ENCODE assay signal across 9 cellular contexts in genomic region chr1:26274801-26275425, GRCh38. TPM values are rescaled to one million over a fixed set of nuclear protein-coding genes. Genes with fewer than 3 reads are reported as not detected.
DNase-seq lines count a peak whose midpoint lies in the region; ATAC-seq, FAIRE-seq and TF ChIP-seq lines count a peak whose summit lies in the region.
"Had no signal": no experiment of that assay in that cellular context is flagged by ENCODE, and none has a peak within 500 bp of the region (broad histone marks: within the 10 kb centered on the region; RNA-seq: fewer than 3 reads in every experiment).

No MANE protein-coding gene starts in this region.

- DNase-seq in GM12865 (ENCODE audit: low read depth) (peak; percentile 24), PC-3 (peak; percentile 19), bronchial epithelial cell (ENCODE audit: low read depth) (peak; percentile 90), osteocyte (ENCODE audit: extremely low spot score, unreplicated experiment) (no peak)
- DNase-seq in stimulated activated CD4-positive, alpha-beta T cell treated with anti-CD3 and anti-CD28 coated beads, Interleukin-4, amount 100 ng/mL, for 1 hour, result no peak

- peak overlapping the region; percentile 70 for H3K27ac Mint-ChIP-seq in osteocyte (ENCODE audit: unreplicated experiment)

- TF ChIP-seq CTCF in GM12865 (IDR thresholded peaks at IDR 0.05; ENCODE audit: insufficient read depth, low read depth, low read length, missing control alignments) (no peak), PC-3 (conservative IDR thresholded peaks at IDR 0.05; ENCODE audit: low read depth, low read length) (no peak), bronchial epithelial cell (IDR thresholded peaks at IDR 0.05; ENCODE audit: insufficient read depth, low read length, severe bottlenecking) (no peak), osteocyte (IDR thresholded peaks at IDR 0.05) (no peak)

- no peaks in the 10 kb centered on the region for H3K27me3 Mint-ChIP-seq in osteocyte (ENCODE audit: unreplicated experiment)

- FAIRE-seq in bronchial epithelial cell (lab: Jason Lieb, UNC), result no peak

- H3K9me2 ChIP-seq in PC-3 (replicated peaks; ENCODE audit: low read length), result no peaks in the 10 kb centered on the region

- POLR2A ChIA-PET in PC-3 (lab: Charles Lee; ENCODE audit: unreplicated experiment), result no interaction called here

- peak overlapping the region; percentile 99 for H3K27ac ChIP-seq in PC-3 (ENCODE audit: low read length)

- no peaks in the 10 kb centered on the region for H4K20me1 ChIP-seq in PC-3 (ENCODE audit: low read length)

- no peaks in the 10 kb centered on the region for H3K9me3 ChIP-seq in PC-3 (ENCODE audit: low read length)

- BruUV-seq in PC-3 (replicated peaks; lab: Mats Ljungman, UMichigan), result no TSS peak

- peaks cover 51% of the 10 kb centered on the region for H3K36me3 ChIP-seq in PC-3 (ENCODE audit: low read depth, low read length)
- H3K36me3 ChIP-seq in bronchial epithelial cell (ENCODE audit: control insufficient read depth, insufficient read depth, low read length), result peaks cover 4% of the 10 kb centered on the region

- no peak overlapping the region for H3K4me3 Mint-ChIP-seq in osteocyte (ENCODE audit: unreplicated experiment)

- no peak overlapping the region for H3K4me3 ChIP-seq in GM12865 (ENCODE audit: low read depth, low read length)
- no peak overlapping the region for H3K4me3 ChIP-seq in PC-3 (ENCODE audit: low read length)
- H3K4me3 ChIP-seq in bronchial epithelial cell (ENCODE audit: low read depth, low read length), result no peak overlapping the region

- ATAC-seq in PC-3 (no peak), HG03196 (IDR thresholded peaks at IDR 0.05; ENCODE audit: unreplicated experiment) (no peak), GM21825 (IDR thresholded peaks at IDR 0.05; ENCODE audit: unreplicated experiment) (no peak), HG03378 (IDR thresholded peaks at IDR 0.05; ENCODE audit: unreplicated experiment) (no peak)

- H3K4me1 Mint-ChIP-seq in osteocyte (ENCODE audit: unreplicated experiment), result peaks cover 49% of the 10 kb centered on the region

- H3F3A ChIP-seq in PC-3 (ENCODE audit: low read length, unreplicated experiment), result peaks cover 38% of the 10 kb centered on the region

- no peak overlapping the region for H2AFZ ChIP-seq in PC-3 (ENCODE audit: low read length)

- H3K9ac ChIP-seq in PC-3 (ENCODE audit: low read length), result peak overlapping the region; percentile 75; the same call in 1 of the 2 replicates

- H3K9me3 Mint-ChIP-seq in osteocyte (ENCODE audit: unreplicated experiment), result no peaks in the 10 kb centered on the region

- intact Hi-C loops in PC-3 (cut with micrococcal nuclease), result loop anchor here (1.0 kb wide), 1 partner anchor 41 kb away; the partner anchor contains the start of gene CEP85

- H3K27me3 ChIP-seq in PC-3 (ENCODE audit: low read length), result no peaks in the 10 kb centered on the region
- H3K27me3 ChIP-seq in bronchial epithelial cell (ENCODE audit: control insufficient read depth, insufficient read depth, low read length), result no peaks in the 10 kb centered on the region

- peaks cover 59% of the 10 kb centered on the region for H3K4me1 ChIP-seq in PC-3 (ENCODE audit: insufficient read depth, low read length)

- CTCF ChIA-PET in PC-3 (lab: Charles Lee), result interaction anchor here (0.5 kb wide), 1 partner anchor 101 kb away, joined by 5 read pairs; no protein-coding TSS in a partner anchor

- peak overlapping the region; percentile 73; the same call in 1 of the 2 replicates for H3K4me2 ChIP-seq in PC-3 (ENCODE audit: low read length)

- peaks cover 12% of the 10 kb centered on the region for H3K36me3 Mint-ChIP-seq in osteocyte (ENCODE audit: unreplicated experiment)

- H3K79me2 ChIP-seq in PC-3 (ENCODE audit: low read length), result peaks cover 7% of the 10 kb centered on the region; the same call in 1 of the 2 replicates

RNA-seq across cellular contexts. Expression of gene SH3BGRL3, which starts 5.0 kb away (rescaled TPM):
- total RNA-seq in PC-3 (2014; rRNA removed) (181 and 193 TPM in 2 replicates), bronchial epithelial cell (14.5 and 28.7 TPM in 2 replicates), osteocyte (138 and 140 TPM in 2 replicates)

RNA-seq across cellular contexts. Expression of gene UBXN11, which starts 31.5 kb away (rescaled TPM):
- total RNA-seq in PC-3 (2014; rRNA removed) (19.4 and 24.6 TPM in 2 replicates), bronchial epithelial cell (2.6 and 3.1 TPM in 2 replicates), osteocyte (16.6 and 17.0 TPM in 2 replicates)

RNA-seq across cellular contexts. Expression of gene CEP85, which starts 40.9 kb away (rescaled TPM):
- total RNA-seq in PC-3 (2014; rRNA removed) (30.6 and 30.8 TPM in 2 replicates), bronchial epithelial cell (8.1 and 8.4 TPM in 2 replicates), osteocyte (16.5 and 17.7 TPM in 2 replicates)

RNA-seq across cellular contexts. Expression of gene CD52, which starts 42.8 kb away (rescaled TPM):
- total RNA-seq in PC-3 (2014; rRNA removed), result not detected in 2 replicates
- total RNA-seq in bronchial epithelial cell, result not detected in 2 replicates
- total RNA-seq in osteocyte, result not detected in 2 replicates
- total RNA-seq: pulmonary artery endothelial cell had no signal

Comparison
In these comparisons a context has a peak if more than half of its experiments do, and no peak if none do; other contexts are left out.
1. DNase-seq: peak in GM12865 (single experiment), PC-3 (single experiment) and bronchial epithelial cell (single experiment); none in osteocyte (single experiment) and stimulated activated CD4-positive, alpha-beta T cell treated with anti-CD3 and anti-CD28 coated beads, Interleukin-4, amount 100 ng/mL, for 1 hour (single experiment).